In the genomic region with DNA sequence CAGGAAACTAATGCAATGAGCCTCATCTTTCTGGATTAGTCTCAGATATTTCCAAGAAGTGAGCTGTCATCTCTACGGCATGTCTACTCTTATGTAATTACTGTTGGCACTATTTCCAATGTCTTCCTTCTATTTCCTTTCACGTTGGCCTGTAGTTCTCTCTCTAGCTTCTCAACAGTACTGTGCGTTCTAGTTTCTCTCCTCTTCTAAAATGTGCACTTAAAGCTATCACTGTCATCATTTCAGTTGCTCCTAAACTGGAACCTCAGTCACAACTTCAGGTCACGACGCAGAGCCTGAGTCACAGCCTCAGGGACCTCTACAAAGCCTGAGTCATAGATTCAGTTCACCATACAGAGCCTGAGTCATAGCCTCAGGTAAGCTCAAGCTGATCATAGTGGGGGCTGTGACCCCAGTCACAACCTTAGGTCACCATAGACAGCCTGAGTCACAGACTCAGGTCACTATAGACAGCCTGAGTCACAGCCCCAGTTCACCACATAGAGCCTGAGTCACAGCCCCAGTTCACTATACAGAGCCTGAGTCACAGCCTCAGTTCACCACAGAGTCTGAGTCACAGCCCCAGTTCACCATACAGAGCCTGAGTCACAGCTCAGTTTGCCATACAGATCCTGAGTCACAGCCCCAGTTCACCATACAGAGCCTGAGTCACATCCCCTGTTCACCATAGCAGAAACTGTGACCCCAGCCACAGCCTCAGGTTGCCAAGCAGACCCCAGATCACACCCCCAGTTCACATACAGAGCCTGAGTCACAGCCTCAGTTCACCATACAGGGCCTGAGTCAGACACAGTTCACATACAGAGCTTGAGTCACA, we compare ENCODE assay signal across 8 cellular contexts. TPM values are rescaled to one million over a fixed set of nuclear protein-coding genes. Genes with fewer than 3 reads are reported as not detected.
A peak's percentile ranks its signal among the peaks of the same experiment; 100 is the strongest.
DNase-seq lines count a peak whose midpoint lies in the region; ATAC-seq and TF ChIP-seq lines count a peak whose summit lies in the region.

No MANE protein-coding gene starts in this region.

- H3K4me3 ChIP-seq in heart right ventricle = no peak overlapping the region

- intact Hi-C loops in heart right ventricle (cut with DNase I) = loop anchor here in 1 of 10 donors (10.0 kb wide), 1 partner anchor 90 kb away; no protein-coding TSS in a partner anchor

- H3K4me1 ChIP-seq in heart right ventricle = peaks cover 0 to 11% (median 0%) of the 10 kb centered on the region in 9 donors

- ATAC-seq in heart right ventricle (peak; percentile 38 to 90 (median 54)), HG02763 (IDR thresholded peaks at IDR 0.05; ENCODE audit: unreplicated experiment) (no peak), HG03097 (IDR thresholded peaks at IDR 0.05; ENCODE audit: low FRiP score, unreplicated experiment) (no peak)

- DNase-seq in HT1080 (ENCODE audit: low read depth) (peak; percentile 59), heart right ventricle (no peak), NCI-H1436 (lab: John Stamatoyannopoulos, UW) (no peak), NCI-H1105 treated with DMSO at 0.1 percent for 48 hours (lab: John Stamatoyannopoulos, UW) (no peak)
- peak; percentile 65 to 75 for DNase-seq in activated T-cell treated with anti-CD3 and anti-CD28 coated beads, Interleukin-2, amount 50 U/mL, for 48 hours
- DNase-seq in stimulated activated CD4-positive, alpha-beta T cell treated with anti-CD3 and anti-CD28 coated beads, Interleukin-4, amount 100 ng/mL, for 48 hours (ENCODE audit: low read depth in 2 of 2) = peak; percentile 30 to 44

- no peaks in the 10 kb centered on the region for H3K27me3 ChIP-seq in heart right ventricle

- 56 to 57% methylated on average over 5 of the region's 5 CpGs for WGBS in heart right ventricle, 2 donors

- H3K27ac ChIP-seq in heart right ventricle = peak overlapping the region in 7 of 10 donors; percentile 33 to 63 (median 49)

- peaks cover 0 to 14% (median 0%) of the 10 kb centered on the region in 9 donors for H3K36me3 ChIP-seq in heart right ventricle

- peaks cover 0 to 9% (median 0%) of the 10 kb centered on the region in 11 donors for H3K9me3 ChIP-seq in heart right ventricle

- no peak for TF ChIP-seq CTCF in heart right ventricle (IDR thresholded peaks at IDR 0.05)

RNA-seq across cellular contexts. Expression of a gene that starts 13.0 kb away (rescaled TPM):
- total RNA-seq in HT1080 (2014; rRNA removed; shearing (Covaris generic)) = 0.33 and 0.68 TPM in 2 replicates
- polyA plus RNA-seq in HT1080 (2015; cell fraction: cytosol; rRNA removed) = 0.41 and 0.52 TPM in 2 replicates
- 0.44 and 0.75 TPM in 2 replicates for polyA plus RNA-seq in HT1080 (2015; cell fraction: nucleus; rRNA removed)
- 10 to 100 TPM in 5 of 10 donors, 1 to 10 TPM in 3, under 1 TPM in 2; 0.39 to 27.9 (median 8.6) TPM for total RNA-seq in heart right ventricle
- under 1 TPM; 0.39 to 0.80 TPM for polyA plus RNA-seq in heart right ventricle

Comparison
In these comparisons a context has a peak if more than half of its experiments do, and no peak if none do; other contexts are left out.
1. DNase-seq: peak in HT1080 (single experiment), activated T-cell treated with anti-CD3 and anti-CD28 coated beads, Interleukin-2, amount 50 U/mL, for 48 hours (2 of 2) and stimulated activated CD4-positive, alpha-beta T cell treated with anti-CD3 and anti-CD28 coated beads, Interleukin-4, amount 100 ng/mL, for 48 hours (2 of 2); none in heart right ventricle (0 of 2), NCI-H1436 (single experiment) and NCI-H1105 treated with DMSO at 0.1 percent for 48 hours (single experiment).
2. ATAC-seq: peak in heart right ventricle (8 of 8); none in HG02763 (single experiment) and HG03097 (single experiment).